ENCODE assay signal across 24 cellular contexts in the genomic region with DNA sequence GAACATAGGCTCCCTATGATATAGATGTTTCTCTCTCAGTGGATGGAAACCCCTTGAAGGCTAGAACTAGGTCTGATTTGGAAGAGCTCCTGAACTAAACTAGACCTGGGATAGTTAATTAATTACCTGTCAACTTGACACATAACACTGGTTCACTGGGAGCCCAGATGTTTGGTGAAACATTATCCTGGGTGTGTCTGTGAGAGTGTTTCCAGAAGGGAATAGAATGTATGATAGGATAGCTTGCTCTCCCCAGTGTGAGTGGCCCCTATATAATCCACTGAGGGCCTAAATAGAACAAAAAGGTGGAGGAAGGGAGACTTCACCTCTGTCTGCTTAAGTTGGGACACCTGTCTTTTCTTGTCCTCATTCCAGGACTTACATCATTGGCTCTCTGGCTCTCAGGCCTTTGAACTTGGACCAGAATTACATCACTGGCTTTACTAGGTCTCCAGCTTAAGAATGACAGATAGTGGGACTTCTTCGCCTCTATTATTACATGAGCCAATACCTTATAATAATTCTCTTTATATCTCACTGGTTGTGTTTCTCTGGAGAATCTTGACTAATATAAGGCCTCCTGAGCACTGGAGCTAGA.
"Had no signal": no experiment of that assay in that cellular context is flagged by ENCODE, and none has a peak within 500 bp of the region (broad histone marks: within the 10 kb centered on the region; RNA-seq: fewer than 3 reads in every experiment).

No MANE protein-coding gene starts in this region.

- H3K27me3 ChIP-seq: heart left ventricle, ovary, suprapubic skin, tibial artery, upper lobe of right lung had no signal

- H3K4me1 ChIP-seq: foreskin keratinocyte, upper lobe of right lung had no signal

- DNase-seq: activated CD4-positive, alpha-beta memory T cell treated with anti-CD3 and anti-CD28 coated beads for 36 hours; activated CD4-positive, alpha-beta T cell treated with anti-CD3 and anti-CD28 coated beads, Interleukin-2, amount 10 ng/mL, durations not matched to agents 24 days and 14 days; activated CD8-positive, alpha-beta memory T cell treated with anti-CD3 and anti-CD28 coated beads, Interleukin-2, amount 50 U/mL, for 4 hours; activated gamma-delta T cell treated with Interleukin-2 at 50 U/mL for 16 hours; activated naive CD4-positive, alpha-beta T cell treated with anti-CD3 and anti-CD28 coated beads, Interleukin-2, amount 50 U/mL, for 16 hours; activated T-cell treated with anti-CD3 and anti-CD28 coated beads, Interleukin-2, amount 50 U/mL, for 1 hour; amniotic stem cell; endodermal cell; foreskin keratinocyte; heart left ventricle; left ventricle myocardium inferior; naive thymus-derived CD4-positive, alpha-beta T cell; ovary; stimulated activated CD4-positive, alpha-beta T cell treated with anti-CD3 and anti-CD28 coated beads, Interleukin-15, amount 100 ng/mL, for 24 hours; stimulated activated CD4-positive, alpha-beta T cell treated with anti-CD3 and anti-CD28 coated beads, Interleukin-2, amount 100 ng/mL, for 24 hours; stimulated activated naive B cell treated with anti-CD40 and anti-IgM and Interleukin-4, amounts not matched to agents 10 μg/mL and 1 μg/mL and 100 μg/mL, for 72 hours; T-helper 17 cell; T1000; tibial artery; upper lobe of right lung; WERI-Rb-1 had no signal

- ATAC-seq: activated CD4-positive, CD25-positive, alpha-beta regulatory T cell treated with anti-CD3 and anti-CD28 coated beads, Interleukin-2, amount 50 U/mL, for 24 hours; esophagus mucosa; foreskin keratinocyte; heart left ventricle; naive thymus-derived CD4-positive, alpha-beta T cell; stimulated activated naive B cell treated with anti-CD40 and anti-IgM and Interleukin-4, amounts not matched to agents 10 μg/mL and 1 μg/mL and 100 μg/mL, for 72 hours; T-helper 17 cell; upper lobe of right lung had no signal

- H3K36me3 ChIP-seq: heart left ventricle, left ventricle myocardium inferior, ovary, suprapubic skin, tibial artery, upper lobe of right lung, WERI-Rb-1 had no signal

- H3K27ac ChIP-seq: foreskin keratinocyte, heart left ventricle, left ventricle myocardium inferior, ovary, suprapubic skin, tibial artery, upper lobe of right lung, WERI-Rb-1 had no signal

- H3K4me3 ChIP-seq: heart left ventricle, left ventricle myocardium inferior, ovary, suprapubic skin, tibial artery, upper lobe of right lung had no signal

- H3K9me3 ChIP-seq: heart left ventricle, left ventricle myocardium inferior, ovary, suprapubic skin, tibial artery, upper lobe of right lung had no signal
